11 cellular contexts compared by ENCODE assay signal in the genomic region with DNA sequence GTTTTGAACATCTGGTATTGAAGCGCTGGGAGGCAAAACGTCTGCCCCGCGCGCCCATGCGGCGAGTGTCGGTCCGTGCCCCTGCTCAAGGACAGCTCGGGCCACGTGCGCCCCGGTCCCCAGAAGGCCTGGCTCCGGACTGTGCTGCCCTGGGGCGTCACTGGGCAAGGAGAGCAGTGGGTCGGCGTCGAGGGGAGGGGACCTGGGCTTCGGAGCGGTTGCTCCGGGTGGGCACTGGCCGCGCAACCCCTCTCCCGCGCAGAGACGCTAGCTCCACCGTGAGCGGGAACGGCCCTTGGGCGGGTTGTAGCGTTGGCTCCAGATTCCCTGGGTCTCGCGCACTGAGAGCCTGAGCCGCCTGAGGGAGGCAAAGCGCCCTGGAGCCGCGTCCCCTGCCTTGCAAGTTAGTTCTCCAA.
DNase-seq lines count a peak whose midpoint lies in the region; ATAC-seq and TF ChIP-seq lines count a peak whose summit lies in the region.
"Had no signal": no experiment of that assay in that cellular context is flagged by ENCODE, and none has a peak within 500 bp of the region (broad histone marks: within the 10 kb centered on the region; RNA-seq: fewer than 3 reads in every experiment).

No MANE protein-coding gene starts in this region.

- no peaks in the 10 kb centered on the region for H3K36me3 ChIP-seq in left ventricle myocardium inferior
- H3K36me3 ChIP-seq: sigmoid colon, SJSA1, upper lobe of left lung had no signal

- no peaks in the 10 kb centered on the region for H3K9me3 ChIP-seq in left ventricle myocardium inferior (replicated peaks)
- H3K9me3 ChIP-seq: sigmoid colon, SJSA1, upper lobe of left lung had no signal

- H3K27me3 Mint-ChIP-seq in T-helper 2 cell treated with Interferon-gamma antibody and Interleukin-4, amounts not matched to agents 5 μg/mL and 100 μg/mL, for 36 hours (ENCODE audit: low read depth), result peaks cover 10% of the 10 kb centered on the region
- H3K27me3 Mint-ChIP-seq in activated T-helper 17 cell treated with anti-CD3 and anti-CD28 coated beads, Interleukin-2, amount 50 U/mL, for 72 hours, result peaks cover 7% of the 10 kb centered on the region

- peaks cover 6% of the 10 kb centered on the region for H3K4me1 ChIP-seq in left ventricle myocardium inferior
- H3K4me1 ChIP-seq: SJSA1, upper lobe of left lung had no signal

- no peaks in the 10 kb centered on the region for H3K27me3 ChIP-seq in left ventricle myocardium inferior (ENCODE audit: low read depth)
- H3K27me3 ChIP-seq: sigmoid colon, SJSA1, upper lobe of left lung had no signal

- peaks cover 11% of the 10 kb centered on the region for H3K4me1 Mint-ChIP-seq in T-helper 2 cell treated with Interferon-gamma antibody and Interleukin-4, amounts not matched to agents 5 μg/mL and 100 μg/mL, for 36 hours (ENCODE audit: low read depth)
- H3K4me1 Mint-ChIP-seq in activated T-helper 17 cell treated with anti-CD3 and anti-CD28 coated beads, Interleukin-2, amount 50 U/mL, for 72 hours, result no peaks in the 10 kb centered on the region
- H3K4me1 Mint-ChIP-seq in stimulated activated effector memory CD8-positive, alpha-beta T cell treated with anti-CD3 and anti-CD28 coated beads, Interleukin-12 subunit alpha, Interleukin-12 subunit beta, amount 100 ng/mL, for 72 hours, result no peaks in the 10 kb centered on the region

- no peaks in the 10 kb centered on the region for H3K9me3 Mint-ChIP-seq in T-helper 2 cell treated with Interferon-gamma antibody and Interleukin-4, amounts not matched to agents 5 μg/mL and 100 μg/mL, for 36 hours
- no peaks in the 10 kb centered on the region for H3K9me3 Mint-ChIP-seq in activated T-helper 17 cell treated with anti-CD3 and anti-CD28 coated beads, Interleukin-2, amount 50 U/mL, for 72 hours
- no peaks in the 10 kb centered on the region for H3K9me3 Mint-ChIP-seq in stimulated activated effector memory CD8-positive, alpha-beta T cell treated with anti-CD3 and anti-CD28 coated beads, Interleukin-12 subunit alpha, Interleukin-12 subunit beta, amount 100 ng/mL, for 72 hours

- TF ChIP-seq CTCF in left ventricle myocardium inferior (IDR thresholded peaks at IDR 0.05; ENCODE audit: borderline replicate concordance), result no peak

- H3K4me3 Mint-ChIP-seq in T-helper 2 cell treated with Interferon-gamma antibody and Interleukin-4, amounts not matched to agents 5 μg/mL and 100 μg/mL, for 36 hours, result peak overlapping the region; percentile 81
- H3K4me3 Mint-ChIP-seq in activated T-helper 17 cell treated with anti-CD3 and anti-CD28 coated beads, Interleukin-2, amount 50 U/mL, for 72 hours, result peak overlapping the region; percentile 72
- peak overlapping the region; percentile 65 for H3K4me3 Mint-ChIP-seq in stimulated activated effector memory CD8-positive, alpha-beta T cell treated with anti-CD3 and anti-CD28 coated beads, Interleukin-12 subunit alpha, Interleukin-12 subunit beta, amount 100 ng/mL, for 72 hours

- peak overlapping the region; percentile 81 for H3K4me3 ChIP-seq in left ventricle myocardium inferior
- H3K4me3 ChIP-seq: SJSA1 had no signal

- H3K27ac ChIP-seq in left ventricle myocardium inferior (replicated peaks), result peak overlapping the region; percentile 88
- H3K27ac ChIP-seq: SJSA1 had no signal

- intact Hi-C loops in left ventricle myocardium inferior (cut with micrococcal nuclease), result no loop called here

- peaks cover 2% of the 10 kb centered on the region for H3K36me3 Mint-ChIP-seq in T-helper 2 cell treated with Interferon-gamma antibody and Interleukin-4, amounts not matched to agents 5 μg/mL and 100 μg/mL, for 36 hours (ENCODE audit: low read depth)
- no peaks in the 10 kb centered on the region for H3K36me3 Mint-ChIP-seq in activated T-helper 17 cell treated with anti-CD3 and anti-CD28 coated beads, Interleukin-2, amount 50 U/mL, for 72 hours (ENCODE audit: low read depth)
- H3K36me3 Mint-ChIP-seq in stimulated activated effector memory CD8-positive, alpha-beta T cell treated with anti-CD3 and anti-CD28 coated beads, Interleukin-12 subunit alpha, Interleukin-12 subunit beta, amount 100 ng/mL, for 72 hours, result no peaks in the 10 kb centered on the region

- DNase-seq in T-helper 2 cell treated with Interferon-gamma antibody and Interleukin-4, amounts not matched to agents 5 μg/mL and 100 μg/mL, for 36 hours (ENCODE audit: low spot score), result no peak
- no peak for DNase-seq in T-helper 2 cell
- peak; percentile 21 for DNase-seq in left ventricle myocardium inferior
- DNase-seq in stimulated activated effector memory CD8-positive, alpha-beta T cell treated with anti-CD3 and anti-CD28 coated beads, Interleukin-12 subunit alpha, Interleukin-12 subunit beta, amount 100 ng/mL, for 72 hours (ENCODE audit: low spot score in 2 of 2), result peak in 1 of 2 donors; percentile 49
- DNase-seq in stimulated activated naive CD4-positive, alpha-beta T cell treated with Interleukin-2 at 50 U/mL for 16 hours (lab: John Stamatoyannopoulos, UW), result no peak
- DNase-seq in NCI-H187 treated with DMSO at 0.1 percent for 48 hours (lab: John Stamatoyannopoulos, UW), result no peak
- DNase-seq: sigmoid colon had no signal

- H3K27ac Mint-ChIP-seq in T-helper 2 cell treated with Interferon-gamma antibody and Interleukin-4, amounts not matched to agents 5 μg/mL and 100 μg/mL, for 36 hours, result peak overlapping the region; percentile 76
- H3K27ac Mint-ChIP-seq in activated T-helper 17 cell treated with anti-CD3 and anti-CD28 coated beads, Interleukin-2, amount 50 U/mL, for 72 hours, result no peak overlapping the region
- no peak overlapping the region for H3K27ac Mint-ChIP-seq in stimulated activated effector memory CD8-positive, alpha-beta T cell treated with anti-CD3 and anti-CD28 coated beads, Interleukin-12 subunit alpha, Interleukin-12 subunit beta, amount 100 ng/mL, for 72 hours

- peak; percentile 11 for ATAC-seq in activated T-helper 17 cell treated with anti-CD3 and anti-CD28 coated beads, Interleukin-2, amount 50 U/mL, for 72 hours (replicated peaks)
- ATAC-seq in stimulated activated effector memory CD8-positive, alpha-beta T cell treated with anti-CD3 and anti-CD28 coated beads, Interleukin-12 subunit alpha, Interleukin-12 subunit beta, amount 100 ng/mL, for 72 hours, result peak; percentile 44
- ATAC-seq in HG03457 (IDR thresholded peaks at IDR 0.05; ENCODE audit: unreplicated experiment), result no peak
